ENCODE assay signal across 26 cellular contexts in the genomic region with DNA sequence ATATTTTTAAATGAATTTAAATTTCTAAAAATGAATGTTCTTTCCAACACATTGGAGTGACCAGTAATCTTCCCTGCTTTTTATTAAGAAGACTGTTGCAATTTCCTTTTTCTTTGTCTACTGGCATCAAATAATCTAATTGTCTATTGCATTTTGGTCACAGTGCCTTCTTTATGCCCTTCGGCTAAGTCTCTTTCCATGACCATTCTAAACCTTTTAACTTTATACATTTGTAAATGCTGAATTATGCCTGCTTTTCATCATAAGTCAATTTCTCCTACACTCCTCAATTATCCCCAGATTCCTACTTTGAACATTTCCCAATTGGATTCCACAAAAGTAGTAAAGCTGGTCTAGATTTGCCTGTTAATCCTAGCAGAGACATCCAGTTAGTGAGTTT.
"Had no signal": no experiment of that assay in that cellular context is flagged by ENCODE, and none has a peak within 500 bp of the region (broad histone marks: within the 10 kb centered on the region; RNA-seq: fewer than 3 reads in every experiment).

No MANE protein-coding gene starts in this region.

- ATAC-seq: effector memory CD8-positive, alpha-beta T cell; esophagus mucosa; foreskin keratinocyte; gastrocnemius medialis; gastroesophageal sphincter; heart left ventricle; heart right ventricle had no signal

- H3K9me3 Mint-ChIP-seq: dendritic cell treated with granulocyte-macrophage colony-stimulating factor and Interleukin-4, amounts not matched to agents 40 ng/mL and 50 ng/mL, for 4 days; effector memory CD8-positive, alpha-beta T cell had no signal

- H3K4me3 Mint-ChIP-seq: dendritic cell treated with granulocyte-macrophage colony-stimulating factor and Interleukin-4, amounts not matched to agents 40 ng/mL and 50 ng/mL, for 4 days; effector memory CD8-positive, alpha-beta T cell; endodermal cell had no signal

- H2AFZ ChIP-seq: hepatocyte had no signal

- H3K4me1 ChIP-seq: colonic mucosa, esophagus muscularis mucosa, esophagus squamous epithelium, foreskin keratinocyte, gastrocnemius medialis, gastroesophageal sphincter, heart left ventricle, heart right ventricle had no signal

- H3K36me3 ChIP-seq: colonic mucosa, esophagus muscularis mucosa, esophagus squamous epithelium, gastrocnemius medialis, gastroesophageal sphincter, heart left ventricle, heart right ventricle had no signal

- H3K27ac Mint-ChIP-seq: dendritic cell treated with granulocyte-macrophage colony-stimulating factor and Interleukin-4, amounts not matched to agents 40 ng/mL and 50 ng/mL, for 4 days; effector memory CD8-positive, alpha-beta T cell; endodermal cell had no signal

- H3K9me3 ChIP-seq: colonic mucosa, esophagus muscularis mucosa, esophagus squamous epithelium, gastrocnemius medialis, gastroesophageal sphincter, heart left ventricle, heart right ventricle had no signal

- H3K79me2 ChIP-seq: hepatocyte had no signal

- H3K4me3 ChIP-seq: colonic mucosa, coronary artery, dorsolateral prefrontal cortex, esophagus muscularis mucosa, esophagus squamous epithelium, gastrocnemius medialis, gastroesophageal sphincter, heart left ventricle, heart right ventricle, hepatocyte had no signal

- H3K4me2 ChIP-seq: hepatocyte had no signal

- H3K27ac ChIP-seq: colonic mucosa, coronary artery, dorsolateral prefrontal cortex, epithelial cell of prostate, esophagus muscularis mucosa, esophagus squamous epithelium, foreskin keratinocyte, gastrocnemius medialis, gastroesophageal sphincter, heart left ventricle, heart right ventricle, hepatocyte had no signal

- H3K27me3 Mint-ChIP-seq: dendritic cell treated with granulocyte-macrophage colony-stimulating factor and Interleukin-4, amounts not matched to agents 40 ng/mL and 50 ng/mL, for 4 days had no signal

- DNase-seq: colonic mucosa; cortex of kidney; dermis blood vessel endothelial cell; dorsolateral prefrontal cortex; effector CD4-positive, alpha-beta T cell; effector CD8-positive, alpha-beta T cell; effector memory CD4-positive, alpha-beta T cell; effector memory CD8-positive, alpha-beta T cell; endodermal cell; erythroblast; esophagus squamous epithelium; foreskin fibroblast; foreskin keratinocyte; foreskin melanocyte; gastrocnemius medialis; glutamatergic neuron; head of caudate nucleus; heart left ventricle; heart right ventricle had no signal

- H3K27me3 ChIP-seq: colonic mucosa, esophagus muscularis mucosa, esophagus squamous epithelium, foreskin keratinocyte, gastrocnemius medialis, gastroesophageal sphincter, hepatocyte had no signal

- H3K4me1 Mint-ChIP-seq: endodermal cell had no signal
